Comparison of ENCODE assay signal across 1 cellular context in genomic region chr3:15359677-15360397, GRCh38.
TF ChIP-seq lines count a peak whose summit lies in the region.

No MANE protein-coding gene starts in this region.

TF ChIP-seq in HepG2, 621 proteins besides CTCF, POLR2A, EP300 and RAD21:
- TF ChIP-seq ZNF121 (CRISPR knock-in tag; IDR thresholded peaks at IDR 0.05) (0 out of 2 replicates have a peak, but pooled peaks have one; percentile 26), ZHX1 (CRISPR knock-in tag; IDR thresholded peaks at IDR 0.05; ENCODE audit: low read depth) (no peak), NFKB2 (CRISPR knock-in tag; IDR thresholded peaks at IDR 0.05; ENCODE audit: borderline replicate concordance) (no peak)
